ENCODE assay signal across 21 cellular contexts in genomic region chr20:35014537-35014936, GRCh38. TPM values are rescaled to one million over a fixed set of nuclear protein-coding genes. Genes with fewer than 3 reads are reported as not detected.
DNase-seq lines count a peak whose midpoint lies in the region; ATAC-seq, FAIRE-seq and TF ChIP-seq lines count a peak whose summit lies in the region.
"Had no signal": no experiment of that assay in that cellular context is flagged by ENCODE, and none has a peak within 500 bp of the region (broad histone marks: within the 10 kb centered on the region; RNA-seq: fewer than 3 reads in every experiment).

No MANE protein-coding gene starts in this region.

- WGBS in pancreas, 2 donors = 93 to 96% methylated on average over 5 of the region's 5 CpGs

- H3K36me3 ChIP-seq in RWPE2 (ENCODE audit: low read depth) (peaks cover 93% of the 10 kb centered on the region), pancreas (peaks cover 5 to 64% (median 12%) of the 10 kb centered on the region in 3 donors)
- H3K36me3 ChIP-seq: uterus had no signal

- FAIRE-seq in pancreas (lab: Jason Lieb, UNC) = no peak
- FAIRE-seq: astrocyte had no signal

- no peaks in the 10 kb centered on the region for H3K4me1 ChIP-seq in RWPE2 (ENCODE audit: insufficient read depth, poor library complexity, severe bottlenecking)
- H3K4me1 ChIP-seq in pancreas = no peaks in the 10 kb centered on the region
- H3K4me1 ChIP-seq: uterus had no signal

- H3K9me3 ChIP-seq in RWPE2 (ENCODE audit: severe bottlenecking) = no peaks in the 10 kb centered on the region
- H3K9me3 ChIP-seq in pancreas = no peaks in the 10 kb centered on the region
- H3K9me3 ChIP-seq: neutrophil, uterus had no signal

- ATAC-seq in RWPE2 (ENCODE audit: low read depth) (no peak), left lobe of liver (no peak), sciatic nerve (no peak), HG02973 (IDR thresholded peaks at IDR 0.05; ENCODE audit: unreplicated experiment) (no peak), pancreas (no peak)
- ATAC-seq: activated CD4-positive, CD25-positive, alpha-beta regulatory T cell treated with anti-CD3 and anti-CD28 coated beads, Interleukin-2, amount 50 U/mL, for 24 hours; activated CD8-positive, alpha-beta T cell treated with anti-CD3 and anti-CD28 coated beads for 36 hours; HCT116; left ventricle myocardium superior had no signal

- TF ChIP-seq CTCF in HL-60 (IDR thresholded peaks at IDR 0.05; ENCODE audit: insufficient read depth, low read length) = no peak
- no peak for TF ChIP-seq CTCF in RWPE2 (IDR thresholded peaks at IDR 0.05; ENCODE audit: poor library complexity, severe bottlenecking)
- no peak for TF ChIP-seq CTCF in pancreas (IDR thresholded peaks at IDR 0.05)

- H3K27me3 ChIP-seq in HL-60 (ENCODE audit: insufficient read depth, poor library complexity, severe bottlenecking) (no peaks in the 10 kb centered on the region), RWPE2 (ENCODE audit: insufficient read depth, poor library complexity, severe bottlenecking) (no peaks in the 10 kb centered on the region), pancreas (no peaks in the 10 kb centered on the region)
- H3K27me3 ChIP-seq: hepatocyte, neutrophil, uterus had no signal

- H3K4me3 ChIP-seq in HL-60 (replicated peaks; ENCODE audit: insufficient read depth, low read length) (no peak overlapping the region), RWPE2 (ENCODE audit: severe bottlenecking) (no peak overlapping the region), pancreas (no peak overlapping the region)
- H3K4me3 ChIP-seq: hepatocyte, uterus had no signal

- DNase-seq in HL-60 (ENCODE audit: low read depth in 1 of 2, low spot score in 1 of 2) (peak in 1 of 2 experiments; percentile 20), RWPE2 (ENCODE audit: low spot score) (peak; percentile 61), left lobe of liver (ENCODE audit: low spot score) (peak; percentile 33), sciatic nerve (ENCODE audit: low spot score) (peak; percentile 51), GM03348 (ENCODE audit: low spot score) (no peak), pancreas (no peak)
- DNase-seq: activated CD8-positive, alpha-beta T cell treated with anti-CD3 and anti-CD28 coated beads for 36 hours; CD4-positive, alpha-beta memory T cell; foreskin fibroblast; GDM1; immature natural killer cell; uterus had no signal

- intact Hi-C loops in sciatic nerve (cut with DNase I) = no loop called here
- intact Hi-C loops in pancreas (cut with DNase I) = no loop called here

- H3K27ac ChIP-seq in HL-60 (replicated peaks) (peak overlapping the region; percentile 48), RWPE2 (ENCODE audit: poor library complexity, severe bottlenecking) (no peak overlapping the region), pancreas (no peak overlapping the region)
- H3K27ac ChIP-seq: hepatocyte, neutrophil, RWPE1, uterus had no signal

RNA-seq across cellular contexts. Expression of gene MYH7B, which starts 58.9 kb away (rescaled TPM):
- total RNA-seq in left lobe of liver (0.45 TPM), sciatic nerve (5.6 TPM), pancreas (under 1 TPM; 0.09 to 0.72 (median 0.27) TPM)
- 1 to 10 TPM; 1.9 to 2.3 TPM for polyA plus RNA-seq in pancreas
- total RNA-seq: epithelial cell of proximal tubule had no signal
- polyA plus RNA-seq: immature natural killer cell had no signal

RNA-seq across cellular contexts. Expression of gene GSS, which starts 58.9 kb away (rescaled TPM):
- total RNA-seq in left lobe of liver (29.2 TPM), sciatic nerve (17.5 TPM), pancreas (10 to 100 TPM in 4 of 6 donors, 1 to 10 TPM in 2; 6.7 to 17.9 (median 10.7) TPM)
- 10 to 100 TPM; 28.7 to 32.2 TPM for polyA plus RNA-seq in pancreas

Comparison
In these comparisons a context has a peak if more than half of its experiments do, and no peak if none do; other contexts are left out.
1. DNase-seq: peak in RWPE2 (single experiment), left lobe of liver (single experiment) and sciatic nerve (single experiment); none in GM03348 (single experiment) and pancreas (0 of 6).